ENCODE assay signal across 24 cellular contexts in genomic region chr11:2235588-2236326, GRCh38. TPM values are rescaled to one million over a fixed set of nuclear protein-coding genes. Genes with fewer than 3 reads are reported as not detected.
"Had no signal": no experiment of that assay in that cellular context is flagged by ENCODE, and none has a peak within 500 bp of the region (broad histone marks: within the 10 kb centered on the region; RNA-seq: fewer than 3 reads in every experiment).

No MANE protein-coding gene starts in this region.

- ATAC-seq: heart right ventricle; naive thymus-derived CD4-positive, alpha-beta T cell; right cardiac atrium; SK-N-SH treated with all-trans-retinoic acid at 6 μM for 48 hours; stimulated activated effector memory CD8-positive, alpha-beta T cell treated with anti-CD3 and anti-CD28 coated beads, Interleukin-12 subunit alpha, Interleukin-12 subunit beta, amount 100 ng/mL, for 72 hours had no signal

- H3K27ac ChIP-seq: esophagus squamous epithelium, heart right ventricle had no signal

- H3K4me3 ChIP-seq: esophagus squamous epithelium, heart right ventricle had no signal

- H3K4me1 ChIP-seq: esophagus squamous epithelium, heart right ventricle had no signal

- H3K36me3 ChIP-seq: esophagus squamous epithelium, heart right ventricle had no signal

- DNase-seq: activated CD4-positive, alpha-beta T cell treated with anti-CD3 and anti-CD28 coated beads, Interleukin-2, amount 10 ng/mL, durations not matched to agents 7 days and 5 days; activated CD4-positive, CD25-positive, alpha-beta regulatory T cell treated with anti-CD3 and anti-CD28 coated beads, Interleukin-2, amount 50 U/mL, for 72 hours; activated effector memory CD4-positive, alpha-beta T cell treated with Interleukin-2 at 50 U/mL for 16 hours; activated naive CD4-positive, alpha-beta T cell treated with Interleukin-2 at 50 U/mL for 16 hours; activated T-cell treated with anti-CD3 and anti-CD28 coated beads for 4 hours; anterior cingulate cortex; esophagus squamous epithelium; foreskin melanocyte; heart right ventricle; mammary epithelial cell; midbrain; naive thymus-derived CD4-positive, alpha-beta T cell; occipital lobe; right cardiac atrium; stimulated activated CD4-positive, alpha-beta T cell treated with anti-CD3 and anti-CD28 coated beads, Interleukin-12 subunit alpha, Interleukin-12 subunit beta, amount 100 ng/mL, for 4 hours; stimulated activated CD4-positive, alpha-beta T cell treated with anti-CD3 and anti-CD28 coated beads, Interleukin-4, amount 100 ng/mL, for 1 hour; substantia nigra; T-helper 2 cell had no signal

- H3K27me3 ChIP-seq: heart right ventricle had no signal

RNA-seq across cellular contexts. Expression of gene ASCL2, which starts 34.6 kb away (rescaled TPM):
- total RNA-seq: glomerular endothelial cell, kidney epithelial cell, mammary epithelial cell, skeletal muscle tissue had no signal
- polyA plus RNA-seq: naive thymus-derived CD4-positive, alpha-beta T cell; neural cell had no signal
